Comparison of ENCODE assay signal across 14 cellular contexts in genomic region chr3:195165790-195166189, GRCh38.
"Had no signal": no experiment of that assay in that cellular context is flagged by ENCODE, and none has a peak within 500 bp of the region (broad histone marks: within the 10 kb centered on the region; RNA-seq: fewer than 3 reads in every experiment).

No MANE protein-coding gene starts in this region.

- H3K9me3 ChIP-seq: esophagus muscularis mucosa, transverse colon had no signal

- H3K36me3 ChIP-seq: cardiac muscle cell, esophagus muscularis mucosa, transverse colon had no signal

- H3K27ac ChIP-seq: cardiac muscle cell, esophagus muscularis mucosa, parathyroid adenoma, transverse colon, VCaP had no signal

- H3K36me3 Mint-ChIP-seq: T-cell had no signal

- H3K27me3 ChIP-seq: cardiac muscle cell, esophagus muscularis mucosa, transverse colon had no signal

- H3K9me3 Mint-ChIP-seq: neural crest cell, T-cell had no signal

- H3K4me3 ChIP-seq: cardiac muscle cell, esophagus muscularis mucosa, skin epidermis, transverse colon had no signal

- H3K27ac Mint-ChIP-seq: T-cell had no signal

- ATAC-seq: T-cell had no signal

- H3K4me1 ChIP-seq: parathyroid adenoma had no signal

- DNase-seq: activated CD4-positive, alpha-beta T cell treated with anti-CD3 and anti-CD28 coated beads for 4 hours; activated effector memory CD4-positive, alpha-beta T cell treated with anti-CD3 and anti-CD28 coated beads, Interleukin-2, amount 50 U/mL, for 16 hours; activated T-cell treated with anti-CD3 and anti-CD28 coated beads for 4 hours; retina; substantia nigra; T-cell; T1000; transverse colon had no signal
